8 cellular contexts compared by ENCODE assay signal in genomic region chr3:158097571-158098553, GRCh38. TPM values are rescaled to one million over a fixed set of nuclear protein-coding genes. Genes with fewer than 3 reads are reported as not detected.
DNase-seq lines count a peak whose midpoint lies in the region; ATAC-seq, FAIRE-seq and TF ChIP-seq lines count a peak whose summit lies in the region.

No MANE protein-coding gene starts in this region.

- no peaks in the 10 kb centered on the region for H4K20me1 ChIP-seq in PC-3 (ENCODE audit: low read length)

- BruUV-seq in PC-3 (replicated peaks; lab: Mats Ljungman, UMichigan): TSS peak; percentile 94

- peak overlapping the region; percentile 99 for H2AFZ ChIP-seq in PC-3 (ENCODE audit: low read length)

- no peaks in the 10 kb centered on the region for H3K9me3 ChIP-seq in PC-3 (ENCODE audit: low read length)

- peak overlapping the region; percentile 82 for H3K9ac ChIP-seq in PC-3 (ENCODE audit: low read length)

- H3K9me2 ChIP-seq in PC-3 (replicated peaks; ENCODE audit: low read length): no peaks in the 10 kb centered on the region

- H3K36me3 ChIP-seq in PC-3 (ENCODE audit: low read depth, low read length): no peaks in the 10 kb centered on the region

- TF ChIP-seq CTCF in PC-3 (conservative IDR thresholded peaks at IDR 0.05; ENCODE audit: low read depth, low read length) (no peak), retinal pigment epithelial cell (conservative IDR thresholded peaks at IDR 0.05; ENCODE audit: low read depth, low read length) (no peak)

- CTCF ChIA-PET in PC-3 (lab: Charles Lee): no interaction called here

- H3K27ac ChIP-seq in PC-3 (ENCODE audit: low read length): no peak overlapping the region

- no peaks in the 10 kb centered on the region for H3K4me1 ChIP-seq in PC-3 (ENCODE audit: insufficient read depth, low read length)

- intact Hi-C loops in PC-3 (cut with micrococcal nuclease): no loop called here
- intact Hi-C loops in left cardiac atrium (cut with DNase I): no loop called here

- POLR2A ChIA-PET in PC-3 (lab: Charles Lee; ENCODE audit: unreplicated experiment): interaction anchor here (0.5 kb wide), 1 partner anchor 12 kb away, joined by 14 read pairs; the partner anchor contains the start of gene RSRC1

- FAIRE-seq in GM19239 (lab: Jason Lieb, UNC): peak; percentile 94

- H3K4me2 ChIP-seq in PC-3 (ENCODE audit: low read length): peak overlapping the region; percentile 100

- peaks cover 4% of the 10 kb centered on the region for H3K27me3 ChIP-seq in PC-3 (ENCODE audit: low read length)

- DNase-seq in AG08396 (ENCODE audit: low spot score) (peak; percentile 83), GM19239 (ENCODE audit: insufficient read length, low spot score) (peak; percentile 74), PC-3 (peak; percentile 83), activated gamma-delta T cell (lab: John Stamatoyannopoulos, UW) (peak; percentile 52), left cardiac atrium (peak; percentile 24), retinal pigment epithelial cell (ENCODE audit: low read depth) (no peak), NCI-H1048 (lab: John Stamatoyannopoulos, UW) (no peak)

- no peaks in the 10 kb centered on the region for H3K79me2 ChIP-seq in PC-3 (ENCODE audit: low read length)

- peak; percentile 85 for ATAC-seq in HG03442 (IDR thresholded peaks at IDR 0.05; ENCODE audit: unreplicated experiment)
- peak; percentile 97 for ATAC-seq in PC-3
- peak in 1 of 2 donors; percentile 87 for ATAC-seq in left cardiac atrium

- peak overlapping the region; percentile 94 for H3K4me3 ChIP-seq in PC-3 (ENCODE audit: low read length)
- H3K4me3 ChIP-seq in retinal pigment epithelial cell (ENCODE audit: low read length): peak overlapping the region; percentile 52

- no peaks in the 10 kb centered on the region for H3F3A ChIP-seq in PC-3 (ENCODE audit: low read length, unreplicated experiment)

RNA-seq across cellular contexts. Expression of gene SHOX2, which starts 8.4 kb away (rescaled TPM):
- total RNA-seq in PC-3 (2014; rRNA removed): 0.04 TPM in 1 of 2 replicates, not detected in the other
- total RNA-seq in left cardiac atrium: 1 to 10 TPM; 1.5 to 3.5 TPM

RNA-seq across cellular contexts. Expression of gene RSRC1, which starts 12.0 kb away (rescaled TPM):
- total RNA-seq in PC-3 (2014; rRNA removed) (39.5 and 42.8 TPM in 2 replicates), left cardiac atrium (10 to 100 TPM; 22.6 to 23.6 TPM)

Comparison
In these comparisons a context has a peak if more than half of its experiments do, and no peak if none do; other contexts are left out.
1. DNase-seq: peak in AG08396 (single experiment), GM19239 (single experiment), PC-3 (single experiment), activated gamma-delta T cell (single experiment) and left cardiac atrium (single experiment); none in retinal pigment epithelial cell (single experiment) and NCI-H1048 (single experiment).